Comparison of ENCODE assay signal across 10 cellular contexts in genomic region chr2:235051436-235052260, GRCh38.
DNase-seq lines count a peak whose midpoint lies in the region; ATAC-seq and TF ChIP-seq lines count a peak whose summit lies in the region.
"Had no signal": no experiment of that assay in that cellular context is flagged by ENCODE, and none has a peak within 500 bp of the region (broad histone marks: within the 10 kb centered on the region; RNA-seq: fewer than 3 reads in every experiment).

No MANE protein-coding gene starts in this region.

- H3K9me3 Mint-ChIP-seq in activated T-cell treated with anti-CD3 and anti-CD28 coated beads, Interleukin-2, amount 50 U/mL, for 4 hours, result no peaks in the 10 kb centered on the region

- H3K27me3 Mint-ChIP-seq in activated T-cell treated with anti-CD3 and anti-CD28 coated beads, Interleukin-2, amount 50 U/mL, for 4 hours (ENCODE audit: low read depth), result peaks cover 8% of the 10 kb centered on the region

- no peaks in the 10 kb centered on the region for H3K9me3 ChIP-seq in colonic mucosa
- no peaks in the 10 kb centered on the region for H3K9me3 ChIP-seq in right lobe of liver
- no peaks in the 10 kb centered on the region for H3K9me3 ChIP-seq in stomach smooth muscle (ENCODE audit: control insufficient read depth in 2 of 2, low read length in 2 of 2)

- 65% methylated on average over 16 of the region's 18 CpGs for WGBS in right lobe of liver (ENCODE audit: insufficient coverage, low coverage, low lambda C conversion rate, missing lambda C conversion rate)

- no peaks in the 10 kb centered on the region for H3K4me1 Mint-ChIP-seq in activated T-cell treated with anti-CD3 and anti-CD28 coated beads, Interleukin-2, amount 50 U/mL, for 4 hours (ENCODE audit: low read depth)

- TF ChIP-seq POLR2A in right lobe of liver (IDR thresholded peaks at IDR 0.05), result no peak

- H3K4me3 ChIP-seq in colonic mucosa (no peak overlapping the region), right lobe of liver (no peak overlapping the region), stomach smooth muscle (ENCODE audit: low read length in 2 of 2) (peak overlapping the region in 1 of 2 donors; percentile 55)

- TF ChIP-seq CTCF in colonic mucosa (IDR thresholded peaks at IDR 0.05), result no peak
- no peak for TF ChIP-seq CTCF in right lobe of liver (IDR thresholded peaks at IDR 0.05)

- H3K4me3 Mint-ChIP-seq in activated T-cell treated with anti-CD3 and anti-CD28 coated beads, Interleukin-2, amount 50 U/mL, for 4 hours, result no peak overlapping the region

- intact Hi-C loops in colonic mucosa (cut with DNase I), result loop anchor here (5.0 kb wide), 2 partner anchors 99 to 169 kb away; partner anchors contain the start of gene SH3BP4
- intact Hi-C loops in right lobe of liver (cut with DNase I), result no loop called here

- H3K36me3 ChIP-seq in colonic mucosa, result no peaks in the 10 kb centered on the region
- peaks cover 0 to 18% (median 2%) of the 10 kb centered on the region in 4 donors for H3K36me3 ChIP-seq in right lobe of liver
- H3K36me3 ChIP-seq in stomach smooth muscle (ENCODE audit: control insufficient read depth in 2 of 2, insufficient read depth in 2 of 2, low read length in 2 of 2), result peaks cover 0 to 17% of the 10 kb centered on the region in 2 donors

- peak overlapping the region in 1 of 2 donors; percentile 36 for H3K9ac ChIP-seq in colonic mucosa (ENCODE audit: low read depth in 2 of 2, low read length in 2 of 2)
- peak overlapping the region in 1 of 2 donors; percentile 55 for H3K9ac ChIP-seq in stomach smooth muscle (ENCODE audit: low read length in 2 of 2)

- peak in 2 of 4 donors; percentile 3 to 5 for ATAC-seq in right lobe of liver
- no peak for ATAC-seq in activated T-cell treated with anti-CD3 and anti-CD28 coated beads, Interleukin-2, amount 50 U/mL, for 4 hours

- DNase-seq in NCI-H69 (lab: John Stamatoyannopoulos, UW), result peak; percentile 41
- DNase-seq in colonic mucosa, result peak; percentile 15
- peak in 1 of 3 donors; percentile 37 for DNase-seq in right lobe of liver
- no peak for DNase-seq in central memory CD4-positive, alpha-beta T cell
- no peak for DNase-seq in activated CD4-positive, alpha-beta T cell treated with anti-CD3 and anti-CD28 coated beads, Interleukin-2, amount 50 U/mL, for 1 hour
- DNase-seq in activated T-cell treated with anti-CD3 and anti-CD28 coated beads, Interleukin-2, amount 50 U/mL, for 4 hours, result no peak
- no peak for DNase-seq in activated CD4-positive, CD25-positive, alpha-beta regulatory T cell treated with anti-CD3 and anti-CD28 coated beads, Interleukin-2, amount 50 U/mL, for 72 hours
- DNase-seq: Kasumi-1; stimulated activated naive CD4-positive, alpha-beta T cell treated with Interleukin-2 at 50 U/mL for 16 hours had no signal

- H3K27ac ChIP-seq in colonic mucosa (no peak overlapping the region), right lobe of liver (peak overlapping the region; percentile 52 to 90 (median 81)), stomach smooth muscle (ENCODE audit: low read length) (peak overlapping the region; percentile 82)

- H3K36me3 Mint-ChIP-seq in activated T-cell treated with anti-CD3 and anti-CD28 coated beads, Interleukin-2, amount 50 U/mL, for 4 hours (ENCODE audit: insufficient read depth), result no peaks in the 10 kb centered on the region

- H3K4me1 ChIP-seq in colonic mucosa (peaks cover 12% of the 10 kb centered on the region), right lobe of liver (peaks cover 3 to 46% (median 21%) of the 10 kb centered on the region in 4 donors), stomach smooth muscle (ENCODE audit: control insufficient read depth, insufficient read depth, low read length) (peaks cover 30% of the 10 kb centered on the region)

- H3K27me3 ChIP-seq in colonic mucosa, result no peaks in the 10 kb centered on the region
- H3K27me3 ChIP-seq in right lobe of liver, result no peaks in the 10 kb centered on the region
- H3K27me3 ChIP-seq in stomach smooth muscle (ENCODE audit: control insufficient read depth in 1 of 2, insufficient read depth in 2 of 2, low read length in 2 of 2), result no peaks in the 10 kb centered on the region

Comparison
In these comparisons a context has a peak if more than half of its experiments do, and no peak if none do; other contexts are left out.
1. DNase-seq: peak in NCI-H69 (single experiment) and colonic mucosa (single experiment); none in central memory CD4-positive, alpha-beta T cell (single experiment), activated CD4-positive, alpha-beta T cell treated with anti-CD3 and anti-CD28 coated beads, Interleukin-2, amount 50 U/mL, for 1 hour (single experiment), activated T-cell treated with anti-CD3 and anti-CD28 coated beads, Interleukin-2, amount 50 U/mL, for 4 hours (single experiment) and activated CD4-positive, CD25-positive, alpha-beta regulatory T cell treated with anti-CD3 and anti-CD28 coated beads, Interleukin-2, amount 50 U/mL, for 72 hours (single experiment).